ENCODE assay signal across 36 cellular contexts in the genomic region with DNA sequence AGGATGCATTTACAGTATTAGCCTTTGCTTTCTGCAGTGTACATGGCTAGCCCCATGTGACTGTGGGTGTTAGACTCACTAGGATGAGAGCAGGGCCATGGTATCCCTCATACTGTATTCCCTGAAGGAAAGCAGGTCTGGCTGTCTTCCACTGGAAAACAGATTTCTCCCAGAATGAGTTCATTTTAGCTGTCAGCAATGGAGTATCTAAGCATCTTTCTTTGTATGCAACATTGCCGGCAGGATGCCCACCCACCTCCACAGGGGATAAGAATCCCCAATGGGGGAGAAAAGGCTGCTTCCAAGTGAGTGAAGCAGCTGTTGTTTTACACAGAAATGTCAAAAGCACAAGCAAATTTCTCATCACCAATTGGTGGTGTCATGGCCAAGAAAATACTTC.
"Had no signal": no experiment of that assay in that cellular context is flagged by ENCODE, and none has a peak within 500 bp of the region (broad histone marks: within the 10 kb centered on the region; RNA-seq: fewer than 3 reads in every experiment).

No MANE protein-coding gene starts in this region.

- FAIRE-seq: colon had no signal

- H3K27me3 Mint-ChIP-seq: activated B cell treated with CpG ODN at 0.5 μM for 24 hours; activated CD4-positive, alpha-beta memory T cell treated with anti-CD3 and anti-CD28 coated beads for 36 hours; activated CD8-positive, alpha-beta memory T cell treated with anti-CD3 and anti-CD28 coated beads, Interleukin-2, amount 10 ng/mL, durations not matched to agents 7 days and 5 days; activated naive CD8-positive, alpha-beta T cell treated with anti-CD3 and anti-CD28 coated beads for 36 hours; effector memory CD8-positive, alpha-beta T cell; T-helper 17 cell had no signal

- ATAC-seq: activated CD4-positive, CD25-positive, alpha-beta regulatory T cell treated with anti-CD3 and anti-CD28 coated beads, Interleukin-2, amount 50 U/mL, for 24 hours; activated CD8-positive, alpha-beta memory T cell treated with anti-CD3 and anti-CD28 coated beads, Interleukin-2, amount 10 ng/mL, durations not matched to agents 7 days and 5 days; activated CD8-positive, alpha-beta T cell treated with anti-CD3 and anti-CD28 coated beads, Interleukin-2, amount 10 ng/mL, durations not matched to agents 7 days and 5 days; activated naive CD8-positive, alpha-beta T cell treated with anti-CD3 and anti-CD28 coated beads, Interleukin-2, amount 50 U/mL, for 24 hours; body of pancreas; effector memory CD8-positive, alpha-beta T cell; gastroesophageal sphincter; heart right ventricle; T-helper 17 cell had no signal

- H3K27me3 ChIP-seq: adrenal gland, body of pancreas, esophagus squamous epithelium, gastroesophageal sphincter had no signal

- H3K4me3 Mint-ChIP-seq: activated B cell treated with CpG ODN at 0.5 μM for 24 hours; activated CD4-positive, alpha-beta memory T cell treated with anti-CD3 and anti-CD28 coated beads for 36 hours; activated CD8-positive, alpha-beta memory T cell treated with anti-CD3 and anti-CD28 coated beads, Interleukin-2, amount 10 ng/mL, durations not matched to agents 7 days and 5 days; activated CD8-positive, alpha-beta T cell treated with anti-CD3 and anti-CD28 coated beads, Interleukin-2, amount 10 ng/mL, durations not matched to agents 7 days and 5 days; activated naive CD4-positive, alpha-beta T cell treated with anti-CD3 and anti-CD28 coated beads for 36 hours; activated naive CD4-positive, alpha-beta T cell treated with anti-CD3 and anti-CD28 coated beads, Interleukin-2, amount 50 U/mL, for 24 hours; activated naive CD8-positive, alpha-beta T cell treated with anti-CD3 and anti-CD28 coated beads for 36 hours; activated naive CD8-positive, alpha-beta T cell treated with anti-CD3 and anti-CD28 coated beads, Interleukin-2, amount 50 U/mL, for 24 hours; activated T-helper 1 cell treated with anti-CD3 and anti-CD28 coated beads, Interleukin-12 subunit alpha, Interleukin-12 subunit beta, Interleukin-2, Interleukin-4 antibody, amounts not matched to agents 30 ng/mL and 10 ng/mL and 1 ng/mL, durations not matched to agents 14 hours and 24 hours and 36 hours; effector memory CD8-positive, alpha-beta T cell; T-helper 17 cell; T-helper 2 cell treated with Interferon-gamma antibody and Interleukin-4, amounts not matched to agents 5 μg/mL and 100 μg/mL, for 36 hours had no signal

- DNase-seq: activated B cell treated with CpG ODN at 0.5 μM for 24 hours; activated CD4-positive, alpha-beta memory T cell treated with anti-CD3 and anti-CD28 coated beads for 36 hours; activated CD4-positive, alpha-beta T cell treated with anti-CD3 and anti-CD28 coated beads for 48 hours; activated CD8-positive, alpha-beta memory T cell treated with anti-CD3 and anti-CD28 coated beads, Interleukin-2, amount 10 ng/mL, durations not matched to agents 7 days and 5 days; activated CD8-positive, alpha-beta memory T cell treated with anti-CD3 and anti-CD28 coated beads, Interleukin-2, amount 50 U/mL, for 4 hours; activated CD8-positive, alpha-beta T cell treated with anti-CD3 and anti-CD28 coated beads, Interleukin-2, amount 10 ng/mL, durations not matched to agents 7 days and 5 days; activated effector memory CD4-positive, alpha-beta T cell treated with anti-CD3 and anti-CD28 coated beads, Interleukin-2, amount 50 U/mL, for 16 hours; activated naive CD4-positive, alpha-beta T cell treated with anti-CD3 and anti-CD28 coated beads for 36 hours; activated naive CD8-positive, alpha-beta T cell treated with anti-CD3 and anti-CD28 coated beads for 36 hours; activated naive CD8-positive, alpha-beta T cell treated with anti-CD3 and anti-CD28 coated beads, Interleukin-2, amount 50 U/mL, for 24 hours; activated T-cell treated with anti-CD3 and anti-CD28 coated beads, Interleukin-2, amount 50 U/mL, for 1 hour; activated T-cell treated with anti-CD3 and anti-CD28 coated beads, Interleukin-2, amount 50 U/mL, for 48 hours; adrenal gland; amygdala; aorta; body of pancreas; caudate nucleus; cortex of kidney; dermis blood vessel endothelial cell; effector CD4-positive, alpha-beta T cell; effector memory CD8-positive, alpha-beta T cell; erythroblast; esophagus squamous epithelium; foreskin melanocyte; heart right ventricle; T-helper 1 cell; T-helper 17 cell; T1000; WERI-Rb-1 had no signal

- H3K9me3 Mint-ChIP-seq: activated B cell treated with CpG ODN at 0.5 μM for 24 hours; activated naive CD4-positive, alpha-beta T cell treated with anti-CD3 and anti-CD28 coated beads, Interleukin-2, amount 50 U/mL, for 24 hours; activated naive CD8-positive, alpha-beta T cell treated with anti-CD3 and anti-CD28 coated beads for 36 hours; activated naive CD8-positive, alpha-beta T cell treated with anti-CD3 and anti-CD28 coated beads, Interleukin-2, amount 50 U/mL, for 24 hours; activated T-helper 1 cell treated with anti-CD3 and anti-CD28 coated beads, Interleukin-12 subunit alpha, Interleukin-12 subunit beta, Interleukin-2, Interleukin-4 antibody, amounts not matched to agents 30 ng/mL and 10 ng/mL and 1 ng/mL, durations not matched to agents 14 hours and 24 hours and 36 hours; activated T-helper 2 cell treated with anti-CD3 and anti-CD28 coated beads, Interferon-gamma antibody, Interleukin-2, Interleukin-4, amounts not matched to agents 10 μg/mL and 5 μg/mL and 100 μg/mL, durations not matched to agents 14 hours and 24 hours and 36 hours; T-helper 2 cell treated with Interferon-gamma antibody and Interleukin-4, amounts not matched to agents 5 μg/mL and 100 μg/mL, for 36 hours had no signal

- H3K4me3 ChIP-seq: adrenal gland, body of pancreas, esophagus squamous epithelium, gastroesophageal sphincter, heart right ventricle had no signal

- H3K4me1 ChIP-seq: adrenal gland, body of pancreas, esophagus squamous epithelium, gastroesophageal sphincter, heart right ventricle had no signal

- H3K4me1 Mint-ChIP-seq: activated CD8-positive, alpha-beta memory T cell treated with anti-CD3 and anti-CD28 coated beads, Interleukin-2, amount 10 ng/mL, durations not matched to agents 7 days and 5 days; activated naive CD4-positive, alpha-beta T cell treated with anti-CD3 and anti-CD28 coated beads, Interleukin-2, amount 50 U/mL, for 24 hours; activated naive CD8-positive, alpha-beta T cell treated with anti-CD3 and anti-CD28 coated beads for 36 hours; T-helper 17 cell had no signal

- H3K36me3 ChIP-seq: adrenal gland, esophagus squamous epithelium, gastroesophageal sphincter, heart right ventricle, WERI-Rb-1 had no signal

- H3K27ac ChIP-seq: adrenal gland, body of pancreas, esophagus squamous epithelium, gastroesophageal sphincter, heart right ventricle, WERI-Rb-1 had no signal

- H3K9me3 ChIP-seq: adrenal gland, body of pancreas, esophagus squamous epithelium, gastroesophageal sphincter, heart right ventricle had no signal

- H3K36me3 Mint-ChIP-seq: activated CD4-positive, alpha-beta memory T cell treated with anti-CD3 and anti-CD28 coated beads for 36 hours; activated CD8-positive, alpha-beta memory T cell treated with anti-CD3 and anti-CD28 coated beads, Interleukin-2, amount 10 ng/mL, durations not matched to agents 7 days and 5 days; activated naive CD4-positive, alpha-beta T cell treated with anti-CD3 and anti-CD28 coated beads, Interleukin-2, amount 50 U/mL, for 24 hours; activated naive CD8-positive, alpha-beta T cell treated with anti-CD3 and anti-CD28 coated beads for 36 hours had no signal

- H3K27ac Mint-ChIP-seq: activated B cell treated with CpG ODN at 0.5 μM for 24 hours; activated CD4-positive, alpha-beta memory T cell treated with anti-CD3 and anti-CD28 coated beads for 36 hours; activated CD8-positive, alpha-beta memory T cell treated with anti-CD3 and anti-CD28 coated beads, Interleukin-2, amount 10 ng/mL, durations not matched to agents 7 days and 5 days; activated CD8-positive, alpha-beta T cell treated with anti-CD3 and anti-CD28 coated beads, Interleukin-2, amount 10 ng/mL, durations not matched to agents 7 days and 5 days; activated naive CD4-positive, alpha-beta T cell treated with anti-CD3 and anti-CD28 coated beads for 36 hours; activated naive CD4-positive, alpha-beta T cell treated with anti-CD3 and anti-CD28 coated beads, Interleukin-2, amount 50 U/mL, for 24 hours; activated naive CD8-positive, alpha-beta T cell treated with anti-CD3 and anti-CD28 coated beads for 36 hours; activated naive CD8-positive, alpha-beta T cell treated with anti-CD3 and anti-CD28 coated beads, Interleukin-2, amount 50 U/mL, for 24 hours; activated T-helper 1 cell treated with anti-CD3 and anti-CD28 coated beads, Interleukin-12 subunit alpha, Interleukin-12 subunit beta, Interleukin-2, Interleukin-4 antibody, amounts not matched to agents 30 ng/mL and 10 ng/mL and 1 ng/mL, durations not matched to agents 14 hours and 24 hours and 36 hours; activated T-helper 2 cell treated with anti-CD3 and anti-CD28 coated beads, Interferon-gamma antibody, Interleukin-2, Interleukin-4, amounts not matched to agents 10 μg/mL and 5 μg/mL and 100 μg/mL, durations not matched to agents 14 hours and 24 hours and 36 hours; effector memory CD8-positive, alpha-beta T cell; T-helper 17 cell; T-helper 2 cell treated with Interferon-gamma antibody and Interleukin-4, amounts not matched to agents 5 μg/mL and 100 μg/mL, for 36 hours had no signal
